ENCODE assay signal across 8 cellular contexts in the genomic region with DNA sequence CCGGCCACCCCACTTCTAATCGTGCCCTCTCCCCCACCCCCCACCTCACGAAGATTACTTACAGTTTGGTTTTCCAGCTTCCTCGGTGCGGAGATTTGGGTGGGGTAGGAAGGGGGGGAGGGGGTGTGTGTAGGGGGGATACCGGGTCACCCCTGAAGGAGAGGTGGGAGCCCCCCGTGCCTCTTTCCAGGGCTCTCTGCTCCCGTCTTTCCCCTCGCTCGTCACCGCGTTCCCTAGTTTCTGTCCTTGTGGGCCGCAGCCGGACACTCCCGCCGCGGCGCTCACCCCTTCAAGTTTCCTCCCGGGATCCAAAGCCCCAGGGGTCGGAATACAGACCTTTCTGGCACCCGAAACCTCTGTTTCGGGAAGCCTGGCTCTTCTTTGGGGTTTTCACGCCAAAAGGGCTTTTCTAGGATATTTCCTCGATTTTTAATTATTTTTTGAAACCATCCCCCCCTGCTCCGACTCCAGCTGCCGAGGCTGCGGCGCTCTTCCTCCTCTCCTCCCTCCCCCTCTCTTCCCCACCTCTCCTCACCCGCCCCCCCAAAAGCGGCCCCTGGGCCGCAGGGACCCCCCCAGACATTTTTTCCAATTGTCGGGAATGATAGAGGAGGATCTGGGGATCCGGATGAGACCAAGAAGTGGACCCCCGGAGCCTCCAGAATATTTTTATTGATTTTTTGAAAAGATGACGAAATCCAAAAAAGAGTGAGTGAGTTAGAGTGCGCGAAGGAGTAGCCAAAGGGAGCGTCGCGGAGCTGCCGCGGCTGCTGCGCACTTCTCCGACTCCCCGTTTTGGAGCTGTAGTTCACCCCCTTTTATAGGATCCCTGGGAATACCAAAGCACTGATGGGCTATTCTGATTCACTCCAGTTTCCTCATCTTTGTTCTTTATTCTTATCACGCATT. TPM values are rescaled to one million over a fixed set of nuclear protein-coding genes. Genes with fewer than 3 reads are reported as not detected.
DNase-seq lines count a peak whose midpoint lies in the region; ATAC-seq and TF ChIP-seq lines count a peak whose summit lies in the region.

No MANE protein-coding gene starts in this region.

- WGBS in mammary epithelial cell (ENCODE audit: low coverage, missing lambda C conversion rate), result under 1% methylated on average over 16 of the region's 46 CpGs
- WGBS in mesenchymal stem cell, result under 1% methylated on average over 35 of the region's 46 CpGs
- WGBS in aorta, 2 donors, result 1% methylated on average over 45 to 46 of the region's 46 CpGs

- H3K9ac ChIP-seq in mammary epithelial cell (ENCODE audit: insufficient read depth, low read length), result peak overlapping the region; percentile 85
- peak overlapping the region; percentile 98 for H3K9ac ChIP-seq in mesenchymal stem cell (ENCODE audit: low read length)

- peak overlapping the region; percentile 84 for H3K4me2 ChIP-seq in mammary epithelial cell (ENCODE audit: insufficient read depth, low read depth, low read length)
- H3K4me2 ChIP-seq in mesenchymal stem cell (ENCODE audit: low read length, poor library complexity, severe bottlenecking), result peak overlapping the region; percentile 78

- peak overlapping the region; percentile 35 for H2BK5ac ChIP-seq in mesenchymal stem cell (ENCODE audit: low read depth, low read length, poor library complexity, severe bottlenecking)

- H3K27ac ChIP-seq in cardiac muscle cell (peak overlapping the region; percentile 61), mammary epithelial cell (ENCODE audit: insufficient read depth, low read depth, low read length) (peak overlapping the region; percentile 94), mesenchymal stem cell (ENCODE audit: low read length, poor library complexity, severe bottlenecking) (no peak overlapping the region), aorta (ENCODE audit: low read depth in 1 of 2, low read length in 2 of 2) (peak overlapping the region; percentile 93 to 95)

- no peak overlapping the region for H4K91ac ChIP-seq in mesenchymal stem cell (ENCODE audit: low read length)

- peaks cover 23% of the 10 kb centered on the region for H3K79me1 ChIP-seq in mesenchymal stem cell (replicated peaks; ENCODE audit: low read length, poor library complexity, severe bottlenecking)

- no peaks in the 10 kb centered on the region for H4K20me1 ChIP-seq in mammary epithelial cell (ENCODE audit: insufficient read depth, low read length)

- no peak for TF ChIP-seq CTCF in cardiac muscle cell (IDR thresholded peaks at IDR 0.05; ENCODE audit: low read depth, low read length)
- TF ChIP-seq CTCF in mammary epithelial cell (conservative IDR thresholded peaks at IDR 0.05 in 1 of 2, IDR thresholded peaks at IDR 0.05 in 1 of 2; ENCODE audit: extremely low read depth in 1 of 2, insufficient read depth in 1 of 2, low read depth in 1 of 2, low read length in 2 of 2), result no peak

- ATAC-seq in left cardiac atrium, result no peak
- ATAC-seq in aorta (ENCODE audit: low FRiP score), result no peak
- ATAC-seq in GM21529 (IDR thresholded peaks at IDR 0.05; ENCODE audit: unreplicated experiment), result no peak

- H2BK15ac ChIP-seq in mesenchymal stem cell (ENCODE audit: low read depth, poor library complexity, severe bottlenecking), result peak overlapping the region; percentile 78

- BruUV-seq in mammary epithelial cell (replicated peaks; lab: Mats Ljungman, UMichigan), result TSS peak; percentile 87

- dilution Hi-C loops in mammary epithelial cell (cut with HindIII; ENCODE audit: low sequenced_read_pairs), result loop anchor here (5.0 to 10.0 kb wide), 3 partner anchors 163 to 270 kb away; no protein-coding TSS in a partner anchor

- in situ Hi-C loops in mammary epithelial cell (cut with MboI; ENCODE audit: low sequenced_read_pairs in 2 of 2), result loop anchor here (5.0 to 25.0 kb wide), 6 partner anchors 163 to 388 kb away; no protein-coding TSS in a partner anchor

- H2BK12ac ChIP-seq in mesenchymal stem cell (ENCODE audit: low read length in 2 of 2), result no peak overlapping the region

- H3K4ac ChIP-seq in mesenchymal stem cell (ENCODE audit: low read depth in 1 of 2, low read length in 2 of 2), result peak overlapping the region in 1 of 2 experiments; percentile 21

- H3K4me3 ChIP-seq in cardiac muscle cell, result peak overlapping the region; percentile 62
- H3K4me3 ChIP-seq in mammary epithelial cell (replicated peaks in 1 of 3; ENCODE audit: insufficient read depth in 1 of 3, low read depth in 2 of 3, low read length in 3 of 3), result peak overlapping the region; percentile 87 to 100 (median 94)
- peak overlapping the region; percentile 71 to 91 for H3K4me3 ChIP-seq in mesenchymal stem cell (ENCODE audit: insufficient read depth in 1 of 2, low read depth in 1 of 2, low read length in 2 of 2)
- H3K4me3 ChIP-seq in aorta (ENCODE audit: low read length in 2 of 2), result peak overlapping the region; percentile 75 to 95

- peaks cover 71% of the 10 kb centered on the region for H3K79me2 ChIP-seq in mammary epithelial cell (ENCODE audit: insufficient read depth, low read length)

- H3K18ac ChIP-seq in mesenchymal stem cell (ENCODE audit: low read depth in 1 of 2, low read length in 2 of 2), result peak overlapping the region; percentile 83 to 94

- peak overlapping the region; percentile 81 for H2BK120ac ChIP-seq in mesenchymal stem cell (ENCODE audit: low read depth, low read length)

- no peaks in the 10 kb centered on the region for H3K36me3 ChIP-seq in cardiac muscle cell
- peaks cover 40% of the 10 kb centered on the region for H3K36me3 ChIP-seq in mammary epithelial cell (ENCODE audit: insufficient read depth, low read length)
- H3K36me3 ChIP-seq in mesenchymal stem cell (ENCODE audit: control insufficient read depth in 1 of 2, insufficient read depth in 2 of 2, low read depth in 1 of 2, low read length in 2 of 2), result peaks cover 27 to 33% of the 10 kb centered on the region in 2 experiments
- H3K36me3 ChIP-seq in aorta (ENCODE audit: control insufficient read depth in 1 of 2, insufficient read depth in 2 of 2, low read length in 1 of 2), result peaks cover 0 to 2% of the 10 kb centered on the region in 2 donors

- DNase-seq in cardiac muscle cell (ENCODE audit: low read depth in 1 of 2, low spot score in 1 of 2) (peak in 1 of 2 donors; percentile 39), left cardiac atrium (no peak), mammary epithelial cell (peak; percentile 65), mesenchymal stem cell (peak; percentile 65), aorta (peak in 1 of 2 donors; percentile 79), CD1c-positive myeloid dendritic cell (ENCODE audit: extremely low spot score) (no peak), posterior cingulate gyrus (no peak)

- H3K14ac ChIP-seq in mesenchymal stem cell (ENCODE audit: low read length in 2 of 2), result no peak overlapping the region

- peak overlapping the region in 1 of 2 experiments; percentile 96 for H3K23ac ChIP-seq in mesenchymal stem cell (ENCODE audit: low read length in 2 of 2)

- intact Hi-C loops in left cardiac atrium (cut with DNase I), result loop anchor here (5.0 to 10.0 kb wide), 3 partner anchors 238 to 390 kb away; no protein-coding TSS in a partner anchor
- intact Hi-C loops in mammary epithelial cell (cut with micrococcal nuclease), result loop anchor here (5.0 kb wide), 2 partner anchors 403 to 973 kb away; a partner anchor contains a TSS
- intact Hi-C loops in aorta (cut with DNase I), result loop anchor here (5.0 kb wide), 3 partner anchors 243 to 403 kb away; a partner anchor contains a TSS
- intact Hi-C loops in posterior cingulate gyrus (cut with DNase I), result loop anchor here (5.0 kb wide), 2 partner anchors 168 to 243 kb away; no protein-coding TSS in a partner anchor

- peak overlapping the region; percentile 86 for H2AFZ ChIP-seq in mammary epithelial cell (ENCODE audit: low read depth, low read length)
- H2AFZ ChIP-seq in mesenchymal stem cell (ENCODE audit: low read depth, low read length), result no peak overlapping the region

- H3K4me1 ChIP-seq in cardiac muscle cell (ENCODE audit: low read depth) (peaks cover 43% of the 10 kb centered on the region), mammary epithelial cell (ENCODE audit: insufficient read depth, low read length) (peaks cover 47% of the 10 kb centered on the region), mesenchymal stem cell (ENCODE audit: control insufficient read depth, insufficient read depth, low read depth, low read length) (peaks cover 25% of the 10 kb centered on the region), aorta (ENCODE audit: control insufficient read depth in 1 of 2, insufficient read depth in 2 of 2, low read length in 2 of 2) (peaks cover 0 to under 1% of the 10 kb centered on the region in 2 donors)

- CTCF ChIA-PET in mammary epithelial cell (lab: Charles Lee; ENCODE audit: low non-redundant PET), result interaction anchor here (0.7 kb wide), 1 partner anchor 211 kb away, joined by 3 read pairs; no protein-coding TSS in a partner anchor

- peak overlapping the region; percentile 41 for H2AK5ac ChIP-seq in mesenchymal stem cell (ENCODE audit: low read length, severe bottlenecking)

- H4K8ac ChIP-seq in mesenchymal stem cell (ENCODE audit: low read length), result peak overlapping the region; percentile 76

- H3K9me3 ChIP-seq in cardiac muscle cell (ENCODE audit: low read depth) (no peaks in the 10 kb centered on the region), mammary epithelial cell (replicated peaks; ENCODE audit: insufficient read depth, low read length) (no peaks in the 10 kb centered on the region), mesenchymal stem cell (ENCODE audit: control insufficient read depth, low read length) (no peaks in the 10 kb centered on the region), aorta (ENCODE audit: control insufficient read depth, low read length) (no peaks in the 10 kb centered on the region)

- H3K27me3 ChIP-seq in cardiac muscle cell (peaks cover 15% of the 10 kb centered on the region), mammary epithelial cell (ENCODE audit: insufficient read depth, low read length) (peaks cover 1% of the 10 kb centered on the region), mesenchymal stem cell (ENCODE audit: control insufficient read depth in 1 of 2, insufficient read depth in 1 of 2, low read length in 2 of 2) (peaks cover 22 to 54% of the 10 kb centered on the region in 2 experiments), aorta (ENCODE audit: control insufficient read depth in 1 of 2, insufficient read depth in 2 of 2, low read length in 1 of 2) (no peaks in the 10 kb centered on the region)

RNA-seq across cellular contexts. Expression of a gene that starts 1.7 kb away (rescaled TPM):
- total RNA-seq in cardiac muscle cell (89.9 and 110 TPM in 2 replicates), left cardiac atrium (100 to 1,000 TPM; 170 to 202 TPM), mammary epithelial cell (100 to 1,000 TPM; 483 to 932 TPM), aorta (100 to 1,000 TPM; 135 to 170 TPM)
- polyA plus RNA-seq in cardiac muscle cell (91.5 and 94.4 TPM in 2 replicates), mammary epithelial cell (234 TPM), aorta (10 to 100 TPM; 17.1 to 18.9 TPM)
- polyA minus RNA-seq in mammary epithelial cell, result 991 TPM
- 42.1 TPM for polyA plus RNA-seq in mesenchymal stem cell (2013, experiment 1 of 2)
- polyA plus RNA-seq in mesenchymal stem cell (2013, experiment 2 of 2), result 38.2 TPM

RNA-seq across cellular contexts. Expression of a gene that starts 45.8 kb away (rescaled TPM):
- total RNA-seq in cardiac muscle cell, result 2.7 and 3.2 TPM in 2 replicates
- polyA plus RNA-seq in cardiac muscle cell, result 8.5 and 16.4 TPM in 2 replicates
- total RNA-seq in left cardiac atrium, result 10 to 100 TPM in 1 of 2 donors, 1 to 10 TPM in 1; 9.7 to 14.0 TPM
- 10 to 100 TPM; 42.8 to 68.2 TPM for total RNA-seq in mammary epithelial cell
- 15.5 TPM for polyA plus RNA-seq in mammary epithelial cell
- 3.8 TPM for polyA minus RNA-seq in mammary epithelial cell
- polyA plus RNA-seq in mesenchymal stem cell (2013, experiment 1 of 2), result 24.2 TPM
- 25.9 TPM for polyA plus RNA-seq in mesenchymal stem cell (2013, experiment 2 of 2)
- 10 to 100 TPM in 1 of 2 donors, 1 to 10 TPM in 1; 7.2 to 10.5 TPM for total RNA-seq in aorta
- polyA plus RNA-seq in aorta, result 1 to 10 TPM; 2.9 to 4.6 TPM

Comparison
In these comparisons a context has a peak if more than half of its experiments do, and no peak if none do; other contexts are left out.
1. DNase-seq: peak in mammary epithelial cell (single experiment) and mesenchymal stem cell (single experiment); none in left cardiac atrium (single experiment), CD1c-positive myeloid dendritic cell (single experiment) and posterior cingulate gyrus (0 of 10).
2. Peak in every context shown above with its lines, with median percentiles within 50 percentile points of each other: H3K4me3 ChIP-seq.